Comparison of ENCODE assay signal across 17 cellular contexts in the genomic region with DNA sequence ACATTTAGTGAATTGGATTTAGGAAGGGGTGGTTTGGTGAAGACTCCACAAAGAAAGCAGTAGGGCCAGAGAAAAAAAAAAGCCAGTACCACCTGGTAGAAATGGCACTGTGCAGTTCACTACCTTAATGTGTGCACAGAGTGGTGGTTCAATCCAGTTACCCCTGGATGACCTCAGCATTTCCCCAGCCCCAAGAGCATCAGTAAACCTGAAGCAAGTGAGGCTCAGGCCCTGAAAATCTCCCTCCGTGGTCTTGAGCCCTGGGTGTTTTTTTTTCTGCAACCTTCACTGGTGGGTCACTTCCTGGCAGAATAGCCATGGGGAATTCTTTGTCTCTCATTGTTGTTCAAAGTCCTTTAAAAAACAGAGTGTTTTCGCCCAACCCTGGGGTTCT.
"Had no signal": no experiment of that assay in that cellular context is flagged by ENCODE, and none has a peak within 500 bp of the region (broad histone marks: within the 10 kb centered on the region; RNA-seq: fewer than 3 reads in every experiment).

No MANE protein-coding gene starts in this region.

- H3K36me3 Mint-ChIP-seq: memory B cell; natural killer cell treated with Interleukin-12 subunit alpha and Interleukin-12 subunit beta and Interleukin-15 and Interleukin-18, amount 100 ng/mL, for 72 hours had no signal

- H3K36me3 ChIP-seq: ascending aorta, cardiac muscle cell, esophagus muscularis mucosa, left lung, sigmoid colon, thyroid gland, vagina had no signal

- H3K27ac ChIP-seq: ascending aorta, cardiac muscle cell, esophagus muscularis mucosa, hepatocyte, left lung, sigmoid colon, thyroid gland, vagina had no signal

- DNase-seq: activated CD4-positive, alpha-beta T cell treated with anti-CD3 and anti-CD28 coated beads, Interleukin-2, amount 10 ng/mL, durations not matched to agents 7 days and 5 days; activated naive CD4-positive, alpha-beta T cell treated with Interleukin-2 at 50 U/mL for 16 hours; activated naive CD8-positive, alpha-beta T cell treated with anti-CD3 and anti-CD28 coated beads, Interleukin-2, amount 50 U/mL, for 24 hours; left lung; sigmoid colon; stimulated activated CD4-positive, alpha-beta T cell treated with anti-CD3 and anti-CD28 coated beads, Interleukin-12 subunit alpha, Interleukin-12 subunit beta, amount 100 ng/mL, for 4 hours; SW 1271; thyroid gland had no signal

- H3K27ac Mint-ChIP-seq: activated CD4-positive, alpha-beta T cell treated with anti-CD3 and anti-CD28 coated beads, Interleukin-2, amount 10 ng/mL, durations not matched to agents 7 days and 5 days; activated naive CD8-positive, alpha-beta T cell treated with anti-CD3 and anti-CD28 coated beads, Interleukin-2, amount 50 U/mL, for 24 hours; memory B cell had no signal

- H2AFZ ChIP-seq: hepatocyte had no signal

- ATAC-seq: activated naive CD8-positive, alpha-beta T cell treated with anti-CD3 and anti-CD28 coated beads, Interleukin-2, amount 50 U/mL, for 24 hours; left lung had no signal

- H3K9me3 ChIP-seq: ascending aorta, esophagus muscularis mucosa, left lung, sigmoid colon, thyroid gland, vagina had no signal

- H3K4me3 ChIP-seq: ascending aorta, cardiac muscle cell, esophagus muscularis mucosa, hepatocyte, left lung, sigmoid colon, thyroid gland, vagina had no signal

- H3K4me1 Mint-ChIP-seq: activated CD4-positive, alpha-beta T cell treated with anti-CD3 and anti-CD28 coated beads, Interleukin-2, amount 10 ng/mL, durations not matched to agents 7 days and 5 days; memory B cell had no signal

- H3K79me2 ChIP-seq: hepatocyte had no signal

- H3K27me3 ChIP-seq: ascending aorta, cardiac muscle cell, hepatocyte, left lung, sigmoid colon, thyroid gland, vagina had no signal

- H3K4me3 Mint-ChIP-seq: activated CD4-positive, alpha-beta T cell treated with anti-CD3 and anti-CD28 coated beads, Interleukin-2, amount 10 ng/mL, durations not matched to agents 7 days and 5 days; activated naive CD8-positive, alpha-beta T cell treated with anti-CD3 and anti-CD28 coated beads, Interleukin-2, amount 50 U/mL, for 24 hours; memory B cell; natural killer cell treated with Interleukin-12 subunit alpha and Interleukin-12 subunit beta and Interleukin-15 and Interleukin-18, amount 100 ng/mL, for 72 hours had no signal

- FAIRE-seq: colon, keratinocyte had no signal

- H3K9me3 Mint-ChIP-seq: activated CD4-positive, alpha-beta T cell treated with anti-CD3 and anti-CD28 coated beads, Interleukin-2, amount 10 ng/mL, durations not matched to agents 7 days and 5 days; activated naive CD8-positive, alpha-beta T cell treated with anti-CD3 and anti-CD28 coated beads, Interleukin-2, amount 50 U/mL, for 24 hours; memory B cell; natural killer cell treated with Interleukin-12 subunit alpha and Interleukin-12 subunit beta and Interleukin-15 and Interleukin-18, amount 100 ng/mL, for 72 hours had no signal

- H3K4me2 ChIP-seq: hepatocyte had no signal

- H3K4me1 ChIP-seq: left lung had no signal
